ENCODE assay signal across 8 cellular contexts in genomic region chr6:155126727-155127439, GRCh38.
DNase-seq lines count a peak whose midpoint lies in the region; ATAC-seq and TF ChIP-seq lines count a peak whose summit lies in the region.

No MANE protein-coding gene starts in this region.

- ATAC-seq in esophagus mucosa: peak; percentile 58
- no peak for ATAC-seq in GM18519 (IDR thresholded peaks at IDR 0.05; ENCODE audit: low FRiP score, unreplicated experiment)
- no peak for ATAC-seq in left lung

- no peaks in the 10 kb centered on the region for H3K27me3 ChIP-seq in SJSA1 (replicated peaks)
- H3K27me3 ChIP-seq in left lung: no peaks in the 10 kb centered on the region

- DNase-seq in HFFc6: peak; percentile 84
- DNase-seq in SJSA1 (ENCODE audit: low read depth in 1 of 2, low spot score in 2 of 2): peak; percentile 98
- DNase-seq in stimulated activated CD4-positive, alpha-beta T cell treated with anti-CD3 and anti-CD28 coated beads, TNF-alpha, amount 100 ng/mL, for 48 hours (ENCODE audit: low read depth in 3 of 3): peak; percentile 45 to 64 (median 49)
- DNase-seq in GDM1 (lab: John Stamatoyannopoulos, UW): no peak
- no peak for DNase-seq in SIG-M5 (lab: John Stamatoyannopoulos, UW)
- DNase-seq in left lung: no peak

- TF ChIP-seq CTCF in HFFc6 (IDR thresholded peaks at IDR 0.05) (no peak), left lung (IDR thresholded peaks at IDR 0.05) (no peak)

- H3K9me3 Mint-ChIP-seq in HFFc6: no peaks in the 10 kb centered on the region

- 0 out of 2 replicates have a peak, but pooled peaks cover 6% of the 10 kb centered on the region for H3K9me3 ChIP-seq in SJSA1 (replicated peaks)
- H3K9me3 ChIP-seq in left lung: no peaks in the 10 kb centered on the region

- peaks cover 13% of the 10 kb centered on the region for H3K36me3 Mint-ChIP-seq in HFFc6 (ENCODE audit: low read depth)

- H3K36me3 ChIP-seq in SJSA1 (peaks cover 36% of the 10 kb centered on the region), left lung (no peaks in the 10 kb centered on the region)

- peaks cover 66% of the 10 kb centered on the region for H3K4me1 Mint-ChIP-seq in HFFc6 (ENCODE audit: low read depth)

- peak overlapping the region; percentile 78 for H3K4me3 Mint-ChIP-seq in HFFc6

- H3K4me1 ChIP-seq in SJSA1 (replicated peaks): peaks cover 59% of the 10 kb centered on the region
- no peaks in the 10 kb centered on the region for H3K4me1 ChIP-seq in left lung

- no peaks in the 10 kb centered on the region for H3K27me3 Mint-ChIP-seq in HFFc6 (ENCODE audit: insufficient read depth)

- H3K27ac ChIP-seq in SJSA1: peak overlapping the region; percentile 76
- H3K27ac ChIP-seq in left lung: no peak overlapping the region

- H3K4me3 ChIP-seq in SJSA1 (no peak overlapping the region), left lung (no peak overlapping the region)

- intact Hi-C loops in left lung (cut with DNase I): no loop called here

- peak overlapping the region; percentile 95 for H3K27ac Mint-ChIP-seq in HFFc6

Comparison
In these comparisons a context has a peak if more than half of its experiments do, and no peak if none do; other contexts are left out.
1. DNase-seq: peak in HFFc6 (single experiment), SJSA1 (2 of 2) and stimulated activated CD4-positive, alpha-beta T cell treated with anti-CD3 and anti-CD28 coated beads, TNF-alpha, amount 100 ng/mL, for 48 hours (3 of 3); none in GDM1 (single experiment), SIG-M5 (single experiment) and left lung (0 of 2).